Comparison of ENCODE assay signal across 28 cellular contexts in genomic region chr11:25225078-25225477, GRCh38.
"Had no signal": no experiment of that assay in that cellular context is flagged by ENCODE, and none has a peak within 500 bp of the region (broad histone marks: within the 10 kb centered on the region; RNA-seq: fewer than 3 reads in every experiment).

No MANE protein-coding gene starts in this region.

- H2AFZ ChIP-seq: hepatocyte had no signal

- H3K4me1 ChIP-seq: colonic mucosa, esophagus muscularis mucosa, esophagus squamous epithelium, foreskin keratinocyte, gastrocnemius medialis, gastroesophageal sphincter, heart left ventricle, heart right ventricle had no signal

- H3K9me3 ChIP-seq: colonic mucosa, esophagus muscularis mucosa, esophagus squamous epithelium, gastrocnemius medialis, gastroesophageal sphincter had no signal

- H3K27me3 ChIP-seq: colonic mucosa, dorsolateral prefrontal cortex, esophagus muscularis mucosa, esophagus squamous epithelium, foreskin keratinocyte, gastrocnemius medialis, gastroesophageal sphincter, heart left ventricle, heart right ventricle, hepatocyte had no signal

- H3K4me3 ChIP-seq: colonic mucosa, dorsolateral prefrontal cortex, esophagus muscularis mucosa, esophagus squamous epithelium, gastrocnemius medialis, gastroesophageal sphincter, heart left ventricle, heart right ventricle, hepatocyte had no signal

- H3K36me3 ChIP-seq: colonic mucosa, esophagus muscularis mucosa, esophagus squamous epithelium, gastrocnemius medialis, gastroesophageal sphincter, heart left ventricle, heart right ventricle had no signal

- ATAC-seq: effector memory CD8-positive, alpha-beta T cell; esophagus mucosa; foreskin keratinocyte; gastrocnemius medialis; gastroesophageal sphincter; heart left ventricle; heart right ventricle had no signal

- H3K27ac ChIP-seq: colonic mucosa, dorsolateral prefrontal cortex, epithelial cell of prostate, esophagus muscularis mucosa, esophagus squamous epithelium, foreskin keratinocyte, gastrocnemius medialis, gastroesophageal sphincter, heart left ventricle, heart right ventricle, hepatocyte had no signal

- DNase-seq: colonic mucosa; cortex of kidney; dermis blood vessel endothelial cell; dorsolateral prefrontal cortex; effector CD4-positive, alpha-beta T cell; effector CD8-positive, alpha-beta T cell; effector memory CD4-positive, alpha-beta T cell; effector memory CD8-positive, alpha-beta T cell; endodermal cell; erythroblast; esophagus squamous epithelium; foreskin fibroblast; foreskin keratinocyte; foreskin melanocyte; gastrocnemius medialis; glutamatergic neuron; head of caudate nucleus; heart left ventricle; heart right ventricle had no signal

- H3K4me2 ChIP-seq: hepatocyte had no signal

- FAIRE-seq: colon, endometrium, endothelial cell of umbilical vein, frontal cortex had no signal

- H3K79me2 ChIP-seq: hepatocyte had no signal
